Comparison of ENCODE assay signal across 20 cellular contexts in genomic region chr5:90803891-90804290, GRCh38.
"Had no signal": no experiment of that assay in that cellular context is flagged by ENCODE, and none has a peak within 500 bp of the region (broad histone marks: within the 10 kb centered on the region; RNA-seq: fewer than 3 reads in every experiment).

No MANE protein-coding gene starts in this region.

- H3K4me1 ChIP-seq: esophagus squamous epithelium, left lung had no signal

- H3K9me3 ChIP-seq: esophagus squamous epithelium had no signal

- H3K4me1 Mint-ChIP-seq: activated naive CD8-positive, alpha-beta T cell treated with anti-CD3 and anti-CD28 coated beads, Interleukin-2, amount 50 U/mL, for 24 hours; endodermal cell; natural killer cell had no signal

- H3K27me3 ChIP-seq: cardiac muscle cell, esophagus squamous epithelium, left lung had no signal

- H3K27ac Mint-ChIP-seq: activated naive CD4-positive, alpha-beta T cell treated with anti-CD3 and anti-CD28 coated beads for 36 hours; activated naive CD8-positive, alpha-beta T cell treated with anti-CD3 and anti-CD28 coated beads, Interleukin-2, amount 50 U/mL, for 24 hours; activated T-helper 17 cell treated with anti-CD3 and anti-CD28 coated beads, Interleukin-2, amount 50 U/mL, for 72 hours; endodermal cell; natural killer cell; type B pancreatic cell had no signal

- H3K4me3 ChIP-seq: cardiac muscle cell, esophagus squamous epithelium, left lung had no signal

- H3K27ac ChIP-seq: cardiac muscle cell, esophagus squamous epithelium, left lung, WERI-Rb-1 had no signal

- DNase-seq: activated CD4-positive, alpha-beta T cell treated with anti-CD3 and anti-CD28 coated beads, Interleukin-2, amount 50 U/mL, for 48 hours; activated naive CD4-positive, alpha-beta T cell treated with anti-CD3 and anti-CD28 coated beads for 36 hours; activated naive CD8-positive, alpha-beta T cell treated with anti-CD3 and anti-CD28 coated beads, Interleukin-2, amount 50 U/mL, for 24 hours; endodermal cell; esophagus squamous epithelium; left lung; natural killer cell; retina; stimulated activated CD4-positive, alpha-beta T cell treated with anti-CD3 and anti-CD28 coated beads, Interleukin-15, amount 100 ng/mL, for 24 hours; stimulated activated CD4-positive, alpha-beta T cell treated with anti-CD3 and anti-CD28 coated beads, Interleukin-4, amount 100 ng/mL, for 1 hour; stimulated activated naive CD4-positive, alpha-beta T cell treated with Interleukin-2 at 50 U/mL for 16 hours; T-helper 1 cell; T1000; WERI-Rb-1 had no signal

- H3K36me3 Mint-ChIP-seq: natural killer cell had no signal

- H3K4me3 Mint-ChIP-seq: activated naive CD4-positive, alpha-beta T cell treated with anti-CD3 and anti-CD28 coated beads for 36 hours; activated naive CD8-positive, alpha-beta T cell treated with anti-CD3 and anti-CD28 coated beads, Interleukin-2, amount 50 U/mL, for 24 hours; activated T-helper 17 cell treated with anti-CD3 and anti-CD28 coated beads, Interleukin-2, amount 50 U/mL, for 72 hours; endodermal cell; natural killer cell; type B pancreatic cell had no signal

- H3K36me3 ChIP-seq: cardiac muscle cell, esophagus squamous epithelium, left lung had no signal

- ATAC-seq: activated naive CD8-positive, alpha-beta T cell treated with anti-CD3 and anti-CD28 coated beads, Interleukin-2, amount 50 U/mL, for 24 hours; activated T-helper 17 cell treated with anti-CD3 and anti-CD28 coated beads, Interleukin-2, amount 50 U/mL, for 72 hours; left lung; natural killer cell; SK-N-SH treated with all-trans-retinoic acid at 6 μM for 48 hours had no signal

- FAIRE-seq: astrocyte, keratinocyte had no signal

- H3K9me3 Mint-ChIP-seq: activated naive CD8-positive, alpha-beta T cell treated with anti-CD3 and anti-CD28 coated beads, Interleukin-2, amount 50 U/mL, for 24 hours; activated T-helper 17 cell treated with anti-CD3 and anti-CD28 coated beads, Interleukin-2, amount 50 U/mL, for 72 hours; natural killer cell had no signal

- H3K27me3 Mint-ChIP-seq: type B pancreatic cell had no signal
